Comparison of ENCODE assay signal across 23 cellular contexts in genomic region chr5:143987264-143987663, GRCh38.
"Had no signal": no experiment of that assay in that cellular context is flagged by ENCODE, and none has a peak within 500 bp of the region (broad histone marks: within the 10 kb centered on the region; RNA-seq: fewer than 3 reads in every experiment).

No MANE protein-coding gene starts in this region.

- H3K4me3 ChIP-seq: esophagus muscularis mucosa, lower lobe of right lung, skin epidermis, stomach had no signal

- H3K36me3 Mint-ChIP-seq: mesothelial cell of epicardium; stimulated activated effector memory CD8-positive, alpha-beta T cell treated with anti-CD3 and anti-CD28 coated beads, Interleukin-12 subunit alpha, Interleukin-12 subunit beta, amount 100 ng/mL, for 72 hours had no signal

- H3K36me3 ChIP-seq: esophagus muscularis mucosa, lower lobe of right lung, stomach had no signal

- H3K27ac ChIP-seq: esophagus muscularis mucosa, lower lobe of right lung, skin epidermis, stomach had no signal

- H3K27me3 ChIP-seq: esophagus muscularis mucosa, stomach had no signal

- H3K27ac Mint-ChIP-seq: activated CD4-positive, alpha-beta T cell treated with anti-CD3 and anti-CD28 coated beads, Interleukin-2, amount 10 ng/mL, durations not matched to agents 7 days and 5 days; activated CD8-positive, alpha-beta T cell treated with anti-CD3 and anti-CD28 coated beads, Interleukin-2, amount 10 ng/mL, durations not matched to agents 7 days and 5 days; activated naive CD4-positive, alpha-beta T cell treated with anti-CD3 and anti-CD28 coated beads for 36 hours; activated naive CD8-positive, alpha-beta T cell treated with anti-CD3 and anti-CD28 coated beads, Interleukin-2, amount 50 U/mL, for 24 hours; dendritic cell treated with granulocyte-macrophage colony-stimulating factor and Interleukin-4, amounts not matched to agents 40 ng/mL and 50 ng/mL, for 4 days; progenitor cell of endocrine pancreas; stimulated activated effector memory CD8-positive, alpha-beta T cell treated with anti-CD3 and anti-CD28 coated beads, Interleukin-12 subunit alpha, Interleukin-12 subunit beta, amount 100 ng/mL, for 72 hours had no signal

- H3K9me3 ChIP-seq: esophagus muscularis mucosa, lower lobe of right lung, stomach had no signal

- ATAC-seq: activated CD4-positive, CD25-positive, alpha-beta regulatory T cell treated with anti-CD3 and anti-CD28 coated beads, Interleukin-2, amount 50 U/mL, for 24 hours; activated CD8-positive, alpha-beta T cell treated with anti-CD3 and anti-CD28 coated beads, Interleukin-2, amount 10 ng/mL, durations not matched to agents 7 days and 5 days; activated naive CD8-positive, alpha-beta T cell treated with anti-CD3 and anti-CD28 coated beads, Interleukin-2, amount 50 U/mL, for 24 hours; activated T-cell treated with anti-CD3 and anti-CD28 coated beads, Interleukin-2, amount 50 U/mL, for 4 hours; lower lobe of right lung; stimulated activated effector memory CD8-positive, alpha-beta T cell treated with anti-CD3 and anti-CD28 coated beads, Interleukin-12 subunit alpha, Interleukin-12 subunit beta, amount 100 ng/mL, for 72 hours had no signal

- FAIRE-seq: endothelial cell of umbilical vein, islet of Langerhans had no signal

- H3K9me3 Mint-ChIP-seq: activated CD4-positive, alpha-beta T cell treated with anti-CD3 and anti-CD28 coated beads, Interleukin-2, amount 10 ng/mL, durations not matched to agents 7 days and 5 days; activated naive CD4-positive, alpha-beta T cell treated with anti-CD3 and anti-CD28 coated beads for 36 hours; activated naive CD8-positive, alpha-beta T cell treated with anti-CD3 and anti-CD28 coated beads, Interleukin-2, amount 50 U/mL, for 24 hours; activated T-cell treated with anti-CD3 and anti-CD28 coated beads, Interleukin-2, amount 50 U/mL, for 4 hours; dendritic cell treated with granulocyte-macrophage colony-stimulating factor and Interleukin-4, amounts not matched to agents 40 ng/mL and 50 ng/mL, for 4 days; mesothelial cell of epicardium; nephron progenitor cell; stimulated activated effector memory CD8-positive, alpha-beta T cell treated with anti-CD3 and anti-CD28 coated beads, Interleukin-12 subunit alpha, Interleukin-12 subunit beta, amount 100 ng/mL, for 72 hours had no signal

- H3K4me1 Mint-ChIP-seq: activated naive CD8-positive, alpha-beta T cell treated with anti-CD3 and anti-CD28 coated beads, Interleukin-2, amount 50 U/mL, for 24 hours; stimulated activated effector memory CD8-positive, alpha-beta T cell treated with anti-CD3 and anti-CD28 coated beads, Interleukin-12 subunit alpha, Interleukin-12 subunit beta, amount 100 ng/mL, for 72 hours had no signal

- H3K4me3 Mint-ChIP-seq: activated CD4-positive, alpha-beta T cell treated with anti-CD3 and anti-CD28 coated beads, Interleukin-2, amount 10 ng/mL, durations not matched to agents 7 days and 5 days; activated CD8-positive, alpha-beta T cell treated with anti-CD3 and anti-CD28 coated beads, Interleukin-2, amount 10 ng/mL, durations not matched to agents 7 days and 5 days; activated naive CD4-positive, alpha-beta T cell treated with anti-CD3 and anti-CD28 coated beads for 36 hours; activated naive CD8-positive, alpha-beta T cell treated with anti-CD3 and anti-CD28 coated beads, Interleukin-2, amount 50 U/mL, for 24 hours; activated T-cell treated with anti-CD3 and anti-CD28 coated beads, Interleukin-2, amount 50 U/mL, for 4 hours; dendritic cell treated with granulocyte-macrophage colony-stimulating factor and Interleukin-4, amounts not matched to agents 40 ng/mL and 50 ng/mL, for 4 days; mesothelial cell of epicardium; nephron progenitor cell; stimulated activated effector memory CD8-positive, alpha-beta T cell treated with anti-CD3 and anti-CD28 coated beads, Interleukin-12 subunit alpha, Interleukin-12 subunit beta, amount 100 ng/mL, for 72 hours had no signal

- H3K27me3 Mint-ChIP-seq: activated CD4-positive, alpha-beta T cell treated with anti-CD3 and anti-CD28 coated beads, Interleukin-2, amount 10 ng/mL, durations not matched to agents 7 days and 5 days; dendritic cell treated with granulocyte-macrophage colony-stimulating factor and Interleukin-4, amounts not matched to agents 40 ng/mL and 50 ng/mL, for 4 days had no signal

- H3K4me1 ChIP-seq: lower lobe of right lung had no signal

- DNase-seq: activated CD4-positive, alpha-beta T cell treated with anti-CD3 and anti-CD28 coated beads, Interleukin-2, amount 10 ng/mL, durations not matched to agents 7 days and 5 days; activated CD8-positive, alpha-beta memory T cell treated with anti-CD3 and anti-CD28 coated beads, Interleukin-2, amount 50 U/mL, for 4 hours; activated CD8-positive, alpha-beta T cell treated with anti-CD3 and anti-CD28 coated beads, Interleukin-2, amount 10 ng/mL, durations not matched to agents 7 days and 5 days; activated naive CD4-positive, alpha-beta T cell treated with anti-CD3 and anti-CD28 coated beads for 36 hours; activated naive CD8-positive, alpha-beta T cell treated with anti-CD3 and anti-CD28 coated beads, Interleukin-2, amount 50 U/mL, for 24 hours; activated T-cell treated with anti-CD3 and anti-CD28 coated beads, Interleukin-2, amount 50 U/mL, for 4 hours; effector CD8-positive, alpha-beta T cell; hippocampal formation; lower lobe of right lung; nephron progenitor cell; occipital lobe; stimulated activated CD4-positive, alpha-beta T cell treated with anti-CD3 and anti-CD28 coated beads, Interleukin-4, amount 100 ng/mL, for 1 hour; stomach; T1000 had no signal
